In genomic region chr1:15196069-15196468, GRCh38 we compare ENCODE assay signal across 28 cellular contexts. TPM values are rescaled to one million over a fixed set of nuclear protein-coding genes. Genes with fewer than 3 reads are reported as not detected.
"Had no signal": no experiment of that assay in that cellular context is flagged by ENCODE, and none has a peak within 500 bp of the region (broad histone marks: within the 10 kb centered on the region; RNA-seq: fewer than 3 reads in every experiment).

No MANE protein-coding gene starts in this region.

- DNase-seq: activated CD4-positive, alpha-beta memory T cell treated with anti-CD3 and anti-CD28 coated beads, Interleukin-2, amount 10 ng/mL, durations not matched to agents 7 days and 5 days; activated CD4-positive, alpha-beta T cell treated with anti-CD3 and anti-CD28 coated beads for 1 hour; activated CD4-positive, alpha-beta T cell treated with anti-CD3 and anti-CD28 coated beads, Interleukin-2, amount 10 ng/mL, durations not matched to agents 7 days and 5 days; activated CD8-positive, alpha-beta memory T cell treated with anti-CD3 and anti-CD28 coated beads, Interleukin-2, amount 50 U/mL, for 48 hours; activated gamma-delta T cell treated with Interleukin-2 at 50 U/mL for 16 hours; activated naive CD4-positive, alpha-beta T cell treated with anti-CD3 and anti-CD28 coated beads, Interleukin-2, amount 50 U/mL, for 16 hours; activated T-cell treated with anti-CD3 and anti-CD28 coated beads, Interleukin-2, amount 50 U/mL, for 4 hours; amniotic stem cell; effector CD8-positive, alpha-beta T cell; foreskin keratinocyte; kidney glomerular epithelial cell; natural killer cell; spleen; T-helper 2 cell had no signal

- H3K4me1 Mint-ChIP-seq: activated CD4-positive, alpha-beta memory T cell treated with anti-CD3 and anti-CD28 coated beads, Interleukin-2, amount 10 ng/mL, durations not matched to agents 7 days and 5 days; activated CD4-positive, alpha-beta T cell treated with anti-CD3 and anti-CD28 coated beads, Interleukin-2, amount 10 ng/mL, durations not matched to agents 7 days and 5 days; activated T-helper 17 cell treated with anti-CD3 and anti-CD28 coated beads, Interleukin-2, amount 50 U/mL, for 72 hours; central memory CD8-positive, alpha-beta T cell; natural killer cell had no signal

- H3K27me3 Mint-ChIP-seq: central memory CD8-positive, alpha-beta T cell; stimulated activated naive CD8-positive, alpha-beta T cell treated with anti-CD3 and anti-CD28 coated beads, Interleukin-15, Interleukin-2, amounts not matched to agents 100 ng/mL and 50 ng/mL, for 24 hours; type B pancreatic cell had no signal

- H2AFZ ChIP-seq: neural progenitor cell had no signal

- H3K4me3 Mint-ChIP-seq: activated CD4-positive, alpha-beta memory T cell treated with anti-CD3 and anti-CD28 coated beads, Interleukin-2, amount 10 ng/mL, durations not matched to agents 7 days and 5 days; activated CD4-positive, alpha-beta T cell treated with anti-CD3 and anti-CD28 coated beads, Interleukin-2, amount 10 ng/mL, durations not matched to agents 7 days and 5 days; activated T-cell treated with anti-CD3 and anti-CD28 coated beads, Interleukin-2, amount 50 U/mL, for 4 hours; activated T-helper 17 cell treated with anti-CD3 and anti-CD28 coated beads, Interleukin-2, amount 50 U/mL, for 72 hours; central memory CD8-positive, alpha-beta T cell; natural killer cell; stimulated activated naive CD8-positive, alpha-beta T cell treated with anti-CD3 and anti-CD28 coated beads, Interleukin-15, Interleukin-2, amounts not matched to agents 100 ng/mL and 50 ng/mL, for 24 hours had no signal

- H3K27ac Mint-ChIP-seq: activated CD4-positive, alpha-beta memory T cell treated with anti-CD3 and anti-CD28 coated beads, Interleukin-2, amount 10 ng/mL, durations not matched to agents 7 days and 5 days; activated CD4-positive, alpha-beta T cell treated with anti-CD3 and anti-CD28 coated beads, Interleukin-2, amount 10 ng/mL, durations not matched to agents 7 days and 5 days; activated T-helper 17 cell treated with anti-CD3 and anti-CD28 coated beads, Interleukin-2, amount 50 U/mL, for 72 hours; natural killer cell; neural progenitor cell; stimulated activated naive CD8-positive, alpha-beta T cell treated with anti-CD3 and anti-CD28 coated beads, Interleukin-15, Interleukin-2, amounts not matched to agents 100 ng/mL and 50 ng/mL, for 24 hours had no signal

- FAIRE-seq: astrocyte, bronchial epithelial cell, colon had no signal

- H3K9ac ChIP-seq: neural progenitor cell had no signal

- H3K9me3 Mint-ChIP-seq: activated CD4-positive, alpha-beta memory T cell treated with anti-CD3 and anti-CD28 coated beads, Interleukin-2, amount 10 ng/mL, durations not matched to agents 7 days and 5 days; activated CD4-positive, alpha-beta T cell treated with anti-CD3 and anti-CD28 coated beads, Interleukin-2, amount 10 ng/mL, durations not matched to agents 7 days and 5 days; activated T-cell treated with anti-CD3 and anti-CD28 coated beads, Interleukin-2, amount 50 U/mL, for 4 hours; activated T-helper 17 cell treated with anti-CD3 and anti-CD28 coated beads, Interleukin-2, amount 50 U/mL, for 72 hours; central memory CD8-positive, alpha-beta T cell; natural killer cell; neural progenitor cell; stimulated activated naive CD8-positive, alpha-beta T cell treated with anti-CD3 and anti-CD28 coated beads, Interleukin-15, Interleukin-2, amounts not matched to agents 100 ng/mL and 50 ng/mL, for 24 hours; type B pancreatic cell had no signal

- H3K4me3 ChIP-seq: esophagus muscularis mucosa, heart left ventricle, lung, neural progenitor cell, spleen, vagina had no signal

- ATAC-seq: activated T-cell treated with anti-CD3 and anti-CD28 coated beads, Interleukin-2, amount 50 U/mL, for 4 hours; activated T-helper 17 cell treated with anti-CD3 and anti-CD28 coated beads, Interleukin-2, amount 50 U/mL, for 72 hours; left lobe of liver; natural killer cell; right cardiac atrium had no signal

- H3K36me3 Mint-ChIP-seq: natural killer cell had no signal

- H3K9me3 ChIP-seq: esophagus muscularis mucosa, heart left ventricle, spleen, vagina had no signal

- H3K36me3 ChIP-seq: esophagus muscularis mucosa, heart left ventricle, neural progenitor cell, spleen, vagina had no signal

- H3K27ac ChIP-seq: esophagus muscularis mucosa, foreskin keratinocyte, heart left ventricle, neural progenitor cell, spleen, vagina had no signal

- H3K27me3 ChIP-seq: esophagus muscularis mucosa, foreskin keratinocyte, heart left ventricle, neural progenitor cell, vagina had no signal

RNA-seq across cellular contexts. Expression of gene TMEM51, which starts 42.5 kb away (rescaled TPM):
- total RNA-seq: activated CD4-positive, alpha-beta memory T cell treated with anti-CD3 and anti-CD28 coated beads, Interleukin-2, amount 10 ng/mL, durations not matched to agents 7 days and 5 days; activated CD4-positive, alpha-beta T cell treated with anti-CD3 and anti-CD28 coated beads, Interleukin-2, amount 10 ng/mL, durations not matched to agents 7 days and 5 days; activated T-helper 17 cell treated with anti-CD3 and anti-CD28 coated beads, Interleukin-2, amount 50 U/mL, for 72 hours; natural killer cell had no signal

RNA-seq across cellular contexts. Expression of gene FHAD1, which starts 51.0 kb away (rescaled TPM):
- total RNA-seq: activated CD4-positive, alpha-beta T cell treated with anti-CD3 and anti-CD28 coated beads, Interleukin-2, amount 10 ng/mL, durations not matched to agents 7 days and 5 days; activated T-helper 17 cell treated with anti-CD3 and anti-CD28 coated beads, Interleukin-2, amount 50 U/mL, for 72 hours; bronchial epithelial cell; left lobe of liver; vagina had no signal
